ENCODE assay signal across 8 cellular contexts in the genomic region with DNA sequence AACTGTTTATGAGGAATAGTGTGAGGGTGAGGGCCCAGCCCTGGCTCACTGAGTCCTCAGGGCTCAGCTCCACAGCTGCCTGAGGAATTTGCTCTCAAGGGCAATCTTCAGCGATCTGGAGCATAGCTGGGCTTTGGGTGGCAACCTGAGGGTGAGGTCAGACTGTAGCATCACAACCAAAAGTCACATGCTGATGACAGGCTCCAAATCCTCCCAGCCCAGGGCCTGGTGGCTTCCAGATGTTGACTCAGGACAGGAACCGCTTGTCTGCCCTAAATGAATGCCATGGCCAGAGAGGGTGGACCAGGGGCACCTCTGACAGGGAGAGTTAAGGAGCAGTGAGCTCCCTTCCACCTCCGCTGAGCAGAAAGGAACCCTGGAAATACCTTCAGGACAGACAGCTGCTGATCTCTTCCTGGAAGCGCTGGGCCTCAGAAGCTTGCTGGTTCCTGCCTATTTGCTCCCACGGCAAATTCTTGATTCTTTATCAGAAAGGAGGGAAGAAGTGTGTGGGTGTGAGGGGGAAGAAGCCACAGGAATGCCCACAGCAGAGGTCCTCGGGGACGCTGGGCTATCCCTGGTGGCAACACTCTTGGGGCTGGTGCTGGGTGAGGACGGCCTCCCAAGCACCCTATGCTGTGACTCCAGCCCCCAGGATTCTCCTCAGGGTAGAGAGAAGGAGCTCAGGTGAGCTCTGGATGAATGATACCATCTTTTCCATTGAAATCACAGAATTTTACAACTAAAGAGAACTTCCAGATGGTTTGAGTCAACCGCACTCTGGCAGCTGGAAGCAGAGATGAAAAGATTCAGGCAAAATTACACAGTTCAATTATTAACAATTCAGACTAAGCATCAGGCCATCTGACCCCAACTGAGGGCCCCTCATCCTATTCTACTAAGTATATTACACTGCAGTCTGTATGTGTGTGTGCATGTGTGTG. TPM values are rescaled to one million over a fixed set of nuclear protein-coding genes. Genes with fewer than 3 reads are reported as not detected.
DNase-seq lines count a peak whose midpoint lies in the region; FAIRE-seq and TF ChIP-seq lines count a peak whose summit lies in the region.

No MANE protein-coding gene starts in this region.

- no peak overlapping the region for H3K4me2 ChIP-seq in endothelial cell of umbilical vein (ENCODE audit: insufficient read depth, low read length)

- dilution Hi-C loops in endothelial cell of umbilical vein (cut with MboI; ENCODE audit: extremely low pct_ligation_motif_present, low sequenced_read_pairs) = no loop called here

- no peak overlapping the region for H3K4me3 ChIP-seq in AG09309 (ENCODE audit: control insufficient read depth, low read depth, low read length)
- no peak overlapping the region for H3K4me3 ChIP-seq in endothelial cell of umbilical vein (replicated peaks in 1 of 3; ENCODE audit: insufficient read depth in 1 of 3, low read depth in 1 of 3, low read length in 3 of 3)

- H3K4me1 ChIP-seq in endothelial cell of umbilical vein (ENCODE audit: control insufficient read depth, extremely low read depth, insufficient read depth, low read length) = peaks cover 29% of the 10 kb centered on the region

- no peak for TF ChIP-seq POLR2A in endothelial cell of umbilical vein (IDR thresholded peaks at IDR 0.05; ENCODE audit: low read depth, low read length)

- no peaks in the 10 kb centered on the region for H4K20me1 ChIP-seq in endothelial cell of umbilical vein (replicated peaks; ENCODE audit: control insufficient read depth, extremely low read depth, insufficient read depth, low read length)

- intact Hi-C loops in endothelial cell of umbilical vein (cut with micrococcal nuclease) = loop anchor here (2.0 to 10.0 kb wide), 3 partner anchors 27 to 673 kb away; partner anchors contain the start of gene SPIN1

- H2AFZ ChIP-seq in endothelial cell of umbilical vein (ENCODE audit: low read depth, low read length) = peak overlapping the region; percentile 27

- no peak for FAIRE-seq in endothelial cell of umbilical vein (lab: Jason Lieb, UNC)

- CTCF ChIA-PET in endothelial cell of umbilical vein (lab: Charles Lee) = interaction anchor here (0.7 to 3.1 kb wide), 4 partner anchors 11 to 35 kb away, joined by 3 to 22 read pairs (median 5); partner anchors contain the start of gene CTSL

- peaks cover 2 to 13% of the 10 kb centered on the region in 2 experiments for H3K36me3 ChIP-seq in endothelial cell of umbilical vein (ENCODE audit: control insufficient read depth in 2 of 2, extremely low read depth in 1 of 2, insufficient read depth in 2 of 2, low read length in 2 of 2)

- peak overlapping the region; percentile 15 for H3K27ac ChIP-seq in endothelial cell of umbilical vein (ENCODE audit: insufficient read depth, low read depth, low read length)

- BruUV-seq in endothelial cell of umbilical vein (replicated peaks; lab: Mats Ljungman, UMichigan) = no TSS peak

- POLR2A ChIA-PET in endothelial cell of umbilical vein (lab: Charles Lee) = no interaction called here

- no peaks in the 10 kb centered on the region for H3K27me3 ChIP-seq in endothelial cell of umbilical vein (ENCODE audit: control insufficient read depth in 2 of 2, insufficient read depth in 2 of 2, low read length in 2 of 2)

- H3K9ac ChIP-seq in endothelial cell of umbilical vein (replicated peaks; ENCODE audit: extremely low read depth, insufficient read depth, low read length) = no peak overlapping the region

- H3K9me3 ChIP-seq in endothelial cell of umbilical vein (replicated peaks; ENCODE audit: control insufficient read depth, insufficient read depth, low read length) = no peaks in the 10 kb centered on the region

- H3K9me1 ChIP-seq in endothelial cell of umbilical vein (replicated peaks; ENCODE audit: control insufficient read depth, extremely low read depth, insufficient read depth, low read length) = no peaks in the 10 kb centered on the region

- H3K79me2 ChIP-seq in endothelial cell of umbilical vein (ENCODE audit: control insufficient read depth, insufficient read depth, low read length) = no peaks in the 10 kb centered on the region

- DNase-seq in AG09309 (ENCODE audit: low read depth) = peak; percentile 66
- peak; percentile 73 for DNase-seq in NCI-H460 (ENCODE audit: extremely low read depth, low read depth)
- DNase-seq in endothelial cell of umbilical vein (ENCODE audit: low read depth, low spot score) = peak; percentile 12
- peak; percentile 87 for DNase-seq in myocyte (ENCODE audit: low read depth)
- DNase-seq in NCI-H1694 treated with DMSO at 0.1 percent for 48 hours (lab: John Stamatoyannopoulos, UW) = no peak
- DNase-seq in NCI-H1417 (lab: John Stamatoyannopoulos, UW) = no peak
- DNase-seq in activated gamma-delta T cell (lab: John Stamatoyannopoulos, UW) = no peak
- no peak for DNase-seq in HuH-7.5 (ENCODE audit: low spot score)

- TF ChIP-seq CTCF in AG09309 (IDR thresholded peaks at IDR 0.05; ENCODE audit: control insufficient read depth, insufficient read depth, low read depth, low read length, missing control alignments) (no peak), endothelial cell of umbilical vein (IDR thresholded peaks at IDR 0.05; ENCODE audit: extremely low read depth in 1 of 2, insufficient read depth in 1 of 2, low read depth in 1 of 2, low read length in 2 of 2) (no peak)

TF ChIP-seq in endothelial cell of umbilical vein, 7 proteins besides CTCF, POLR2A, EP300 and RAD21:
- TF ChIP-seq MAX (IDR thresholded peaks at IDR 0.05; ENCODE audit: insufficient read depth, insufficient read length) (no peak), MYC (IDR thresholded peaks at IDR 0.05; ENCODE audit: low read depth, low read length) (no peak), JUN (IDR thresholded peaks at IDR 0.05; ENCODE audit: borderline replicate concordance, insufficient read depth, insufficient read length, low read depth) (no peak), POLR2AphosphoS5 (IDR thresholded peaks at IDR 0.05; ENCODE audit: insufficient read depth, low read depth, low read length) (no peak)
TF ChIP-seq in endothelial cell of umbilical vein: peak in this region for 0.

RNA-seq across cellular contexts. Expression of gene CTSL, which starts 13.8 kb away (rescaled TPM):
- 1,987 and 2,122 TPM in 2 replicates for total RNA-seq in NCI-H460 (2014; rRNA removed; shearing (Covaris generic))
- polyA plus RNA-seq in NCI-H460 (2014; cell fraction: nucleus; rRNA removed) = 1,711 and 2,151 TPM in 2 replicates
- total RNA-seq in endothelial cell of umbilical vein (105 and 107 TPM in 2 replicates), myocyte (142 and 156 TPM in 2 replicates)
- polyA plus RNA-seq in endothelial cell of umbilical vein = 70.0 and 98.4 TPM in 2 replicates
- 119 and 131 TPM in 2 replicates for polyA plus RNA-seq in endothelial cell of umbilical vein (2011; cell fraction: cytosol; rRNA removed)
- polyA plus RNA-seq in endothelial cell of umbilical vein (2011; cell fraction: nucleus; rRNA removed) = 54.4 and 74.6 TPM in 2 replicates
- 159 and 194 TPM in 2 replicates for polyA plus RNA-seq in endothelial cell of umbilical vein (2012)
- 47.3 and 62.3 TPM in 2 replicates for polyA minus RNA-seq in endothelial cell of umbilical vein
- 27.0 TPM for polyA minus RNA-seq in endothelial cell of umbilical vein (2011; cell fraction: cytosol; rRNA and poly(A)+ RNA removed)
- polyA minus RNA-seq in endothelial cell of umbilical vein (2011; cell fraction: nucleus; rRNA and poly(A)+ RNA removed) = 8.8 and 14.3 TPM in 2 replicates
- polyA plus RNA-seq in myocyte (2012) = 157 TPM

Comparison
In these comparisons a context has a peak if more than half of its experiments do, and no peak if none do; other contexts are left out.
1. DNase-seq: peak in AG09309 (single experiment), NCI-H460 (single experiment), endothelial cell of umbilical vein (single experiment) and myocyte (single experiment); none in NCI-H1694 treated with DMSO at 0.1 percent for 48 hours (single experiment), NCI-H1417 (0 of 3), activated gamma-delta T cell (single experiment) and HuH-7.5 (single experiment).
2. RNA of gene CTSL, which starts 13.8 kb away (total RNA-seq): 1,987 to 2,122 TPM in NCI-H460; 142 to 156 TPM in myocyte and 105 to 107 TPM in endothelial cell of umbilical vein; every median in the first group is over 10 times any median in the second.